15 cellular contexts compared by ENCODE assay signal in genomic region chr12:53198470-53199110, GRCh38. TPM values are rescaled to one million over a fixed set of nuclear protein-coding genes. Genes with fewer than 3 reads are reported as not detected.
A peak's percentile ranks its signal among the peaks of the same experiment; 100 is the strongest.
DNase-seq lines count a peak whose midpoint lies in the region; ATAC-seq and TF ChIP-seq lines count a peak whose summit lies in the region.
"Had no signal": no experiment of that assay in that cellular context is flagged by ENCODE, and none has a peak within 500 bp of the region (broad histone marks: within the 10 kb centered on the region; RNA-seq: fewer than 3 reads in every experiment).

No MANE protein-coding gene starts in this region.

- in situ Hi-C loops in GM13977 (cut with MboI; ENCODE audit: low pct_unique_long_range_greater_than_20kb, low sequenced_read_pairs, unreplicated experiment), result no loop called here

- peaks cover 79% of the 10 kb centered on the region for H3K4me1 Mint-ChIP-seq in activated naive CD4-positive, alpha-beta T cell treated with anti-CD3 and anti-CD28 coated beads, Interleukin-2, amount 10 ng/mL, durations not matched to agents 7 days and 5 days
- peaks cover 56% of the 10 kb centered on the region for H3K4me1 Mint-ChIP-seq in stimulated activated memory B cell treated with anti-CD40 and anti-IgM and Interleukin-4, amounts not matched to agents 10 μg/mL and 1 μg/mL and 100 μg/mL, for 72 hours

- no peaks in the 10 kb centered on the region for H4K20me1 ChIP-seq in OCI-LY3 (ENCODE audit: insufficient read depth, low read length)

- peaks cover 76% of the 10 kb centered on the region for H3K36me3 Mint-ChIP-seq in activated naive CD4-positive, alpha-beta T cell treated with anti-CD3 and anti-CD28 coated beads, Interleukin-2, amount 10 ng/mL, durations not matched to agents 7 days and 5 days
- peaks cover 5 to 18% of the 10 kb centered on the region in 2 donors for H3K36me3 Mint-ChIP-seq in activated naive CD4-positive, alpha-beta T cell treated with anti-CD3 and anti-CD28 coated beads, Interleukin-2, amount 50 U/mL, for 72 hours
- peaks cover 56% of the 10 kb centered on the region for H3K36me3 Mint-ChIP-seq in stimulated activated memory B cell treated with anti-CD40 and anti-IgM and Interleukin-4, amounts not matched to agents 10 μg/mL and 1 μg/mL and 100 μg/mL, for 72 hours

- ATAC-seq in activated naive CD4-positive, alpha-beta T cell treated with anti-CD3 and anti-CD28 coated beads, Interleukin-2, amount 50 U/mL, for 72 hours, result peak; percentile 17 to 24
- ATAC-seq in stimulated activated memory B cell treated with anti-CD40 and anti-IgM and Interleukin-4, amounts not matched to agents 10 μg/mL and 1 μg/mL and 100 μg/mL, for 72 hours, result no peak
- no peak for ATAC-seq in GM21723 (IDR thresholded peaks at IDR 0.05; ENCODE audit: unreplicated experiment)
- ATAC-seq: PC-3 had no signal

- no peaks in the 10 kb centered on the region for H3K27me3 Mint-ChIP-seq in activated naive CD4-positive, alpha-beta T cell treated with anti-CD3 and anti-CD28 coated beads, Interleukin-2, amount 10 ng/mL, durations not matched to agents 7 days and 5 days
- no peaks in the 10 kb centered on the region for H3K27me3 Mint-ChIP-seq in stimulated activated memory B cell treated with anti-CD40 and anti-IgM and Interleukin-4, amounts not matched to agents 10 μg/mL and 1 μg/mL and 100 μg/mL, for 72 hours

- H3K79me2 ChIP-seq in OCI-LY3 (ENCODE audit: low read length), result no peaks in the 10 kb centered on the region

- CTCF ChIA-PET in activated naive CD4-positive, alpha-beta T cell treated with anti-CD3 and anti-CD28 coated beads, Interleukin-2, amount 10 ng/mL, durations not matched to agents 7 days and 5 days (lab: Charles Lee), result interaction anchor here (0.6 to 5.7 kb wide), 18 partner anchors 8 to 133 kb away, joined by 3 to 51 read pairs (median 4); partner anchors contain the start of genes CSAD, ITGB7 and ZNF740

- H3K36me3 ChIP-seq in OCI-LY3 (replicated peaks; ENCODE audit: low read depth, low read length), result no peaks in the 10 kb centered on the region
- H3K36me3 ChIP-seq: upper lobe of right lung had no signal

- peaks cover 32% of the 10 kb centered on the region for H3K4me1 ChIP-seq in OCI-LY3 (ENCODE audit: low read length)

- no peak overlapping the region for H3K27ac ChIP-seq in OCI-LY3 (ENCODE audit: low read length)
- H3K27ac ChIP-seq: esophagus squamous epithelium, upper lobe of right lung had no signal

- H3K4me2 ChIP-seq in OCI-LY3 (ENCODE audit: low read length), result peak overlapping the region; percentile 69

- no peak overlapping the region for H3K9ac ChIP-seq in OCI-LY3 (ENCODE audit: low read length)

- no peaks in the 10 kb centered on the region for H3K9me3 ChIP-seq in OCI-LY3 (ENCODE audit: insufficient read depth, low read length)
- H3K9me3 ChIP-seq: esophagus squamous epithelium, upper lobe of right lung had no signal

- peak; percentile 35 for DNase-seq in activated naive CD4-positive, alpha-beta T cell treated with anti-CD3 and anti-CD28 coated beads, Interleukin-2, amount 10 ng/mL, durations not matched to agents 7 days and 5 days
- no peak for DNase-seq in activated naive CD4-positive, alpha-beta T cell treated with Interleukin-2 at 50 U/mL for 16 hours
- peak in 1 of 2 donors; percentile 56 for DNase-seq in activated naive CD4-positive, alpha-beta T cell treated with anti-CD3 and anti-CD28 coated beads, Interleukin-2, amount 50 U/mL, for 72 hours (ENCODE audit: low spot score in 2 of 2)
- DNase-seq in NCI-H446 treated with DMSO at 0.1 percent for 48 hours (lab: John Stamatoyannopoulos, UW), result no peak
- no peak for DNase-seq in GM13977 (ENCODE audit: low spot score)
- DNase-seq: activated CD4-positive, alpha-beta T cell treated with anti-CD3 and anti-CD28 coated beads for 48 hours; cortex of kidney; esophagus squamous epithelium; PC-3; upper lobe of right lung had no signal

- TF ChIP-seq CTCF in OCI-LY3 (IDR thresholded peaks at IDR 0.05; ENCODE audit: low read depth, low read length) (no peak), GM13977 (IDR thresholded peaks at IDR 0.05; ENCODE audit: extremely low read depth, insufficient read depth, missing control alignments) (no peak)

- H3K27me3 ChIP-seq in OCI-LY3 (ENCODE audit: low read depth, low read length), result no peaks in the 10 kb centered on the region
- H3K27me3 ChIP-seq: esophagus squamous epithelium, upper lobe of right lung had no signal

- peak overlapping the region; percentile 94 for H3K27ac Mint-ChIP-seq in activated naive CD4-positive, alpha-beta T cell treated with anti-CD3 and anti-CD28 coated beads, Interleukin-2, amount 10 ng/mL, durations not matched to agents 7 days and 5 days
- peak overlapping the region; percentile 52 to 87 for H3K27ac Mint-ChIP-seq in activated naive CD4-positive, alpha-beta T cell treated with anti-CD3 and anti-CD28 coated beads, Interleukin-2, amount 50 U/mL, for 72 hours
- H3K27ac Mint-ChIP-seq in stimulated activated memory B cell treated with anti-CD40 and anti-IgM and Interleukin-4, amounts not matched to agents 10 μg/mL and 1 μg/mL and 100 μg/mL, for 72 hours, result peak overlapping the region; percentile 72

- peak overlapping the region; percentile 66 for H3K4me3 Mint-ChIP-seq in activated naive CD4-positive, alpha-beta T cell treated with anti-CD3 and anti-CD28 coated beads, Interleukin-2, amount 10 ng/mL, durations not matched to agents 7 days and 5 days
- peak overlapping the region; percentile 53 for H3K4me3 Mint-ChIP-seq in stimulated activated memory B cell treated with anti-CD40 and anti-IgM and Interleukin-4, amounts not matched to agents 10 μg/mL and 1 μg/mL and 100 μg/mL, for 72 hours

- no peak overlapping the region; the same call in 1 of the 2 replicates for H3K4me3 ChIP-seq in OCI-LY3 (ENCODE audit: low read length)

- H3K9me3 Mint-ChIP-seq in activated naive CD4-positive, alpha-beta T cell treated with anti-CD3 and anti-CD28 coated beads, Interleukin-2, amount 10 ng/mL, durations not matched to agents 7 days and 5 days, result no peaks in the 10 kb centered on the region
- H3K9me3 Mint-ChIP-seq in activated naive CD4-positive, alpha-beta T cell treated with anti-CD3 and anti-CD28 coated beads, Interleukin-2, amount 50 U/mL, for 72 hours, result no peaks in the 10 kb centered on the region
- no peaks in the 10 kb centered on the region for H3K9me3 Mint-ChIP-seq in stimulated activated memory B cell treated with anti-CD40 and anti-IgM and Interleukin-4, amounts not matched to agents 10 μg/mL and 1 μg/mL and 100 μg/mL, for 72 hours

- no peak overlapping the region for H2AFZ ChIP-seq in OCI-LY3 (ENCODE audit: low read depth, low read length)

RNA-seq across cellular contexts. Expression of gene ITGB7, which starts 8.5 kb away (rescaled TPM):
- total RNA-seq in activated naive CD4-positive, alpha-beta T cell treated with anti-CD3 and anti-CD28 coated beads, Interleukin-2, amount 50 U/mL, for 72 hours, result 10 to 100 TPM; 71.4 to 76.3 TPM
- total RNA-seq: NCI-H460, pulmonary artery endothelial cell had no signal

RNA-seq across cellular contexts. Expression of gene CSAD, which starts 17.9 kb away (rescaled TPM):
- total RNA-seq in activated naive CD4-positive, alpha-beta T cell treated with anti-CD3 and anti-CD28 coated beads, Interleukin-2, amount 50 U/mL, for 72 hours, result 10 to 100 TPM; 24.4 to 55.8 TPM

RNA-seq across cellular contexts. Expression of gene ZNF740, which starts 18.1 kb away (rescaled TPM):
- total RNA-seq in activated naive CD4-positive, alpha-beta T cell treated with anti-CD3 and anti-CD28 coated beads, Interleukin-2, amount 50 U/mL, for 72 hours, result 10 to 100 TPM; 36.8 to 43.2 TPM

RNA-seq across cellular contexts. Expression of gene RARG, which starts 33.4 kb away (rescaled TPM):
- 10 to 100 TPM; 15.5 to 23.5 TPM for total RNA-seq in activated naive CD4-positive, alpha-beta T cell treated with anti-CD3 and anti-CD28 coated beads, Interleukin-2, amount 50 U/mL, for 72 hours

Comparison
In these comparisons a context has a peak if more than half of its experiments do, and no peak if none do; other contexts are left out.
1. ATAC-seq: peak in activated naive CD4-positive, alpha-beta T cell treated with anti-CD3 and anti-CD28 coated beads, Interleukin-2, amount 50 U/mL, for 72 hours (2 of 2); none in stimulated activated memory B cell treated with anti-CD40 and anti-IgM and Interleukin-4, amounts not matched to agents 10 μg/mL and 1 μg/mL and 100 μg/mL, for 72 hours (single experiment) and GM21723 (single experiment).
2. Peak in every context shown above with its lines, with median percentiles within 50 percentile points of each other: H3K27ac Mint-ChIP-seq.